Comparison of ENCODE assay signal across 22 cellular contexts in genomic region chr2:19809206-19809605, GRCh38.
"Had no signal": no experiment of that assay in that cellular context is flagged by ENCODE, and none has a peak within 500 bp of the region (broad histone marks: within the 10 kb centered on the region; RNA-seq: fewer than 3 reads in every experiment).

No MANE protein-coding gene starts in this region.

- H3K4me1 ChIP-seq: neural progenitor cell, parathyroid adenoma, prostate gland, spleen, transverse colon had no signal

- H3K27ac Mint-ChIP-seq: effector memory CD8-positive, alpha-beta T cell; naive thymus-derived CD4-positive, alpha-beta T cell; neural progenitor cell; stimulated activated memory B cell treated with anti-CD40 and anti-IgM and Interleukin-4, amounts not matched to agents 10 μg/mL and 1 μg/mL and 100 μg/mL, for 72 hours had no signal

- ATAC-seq: effector memory CD8-positive, alpha-beta T cell; left ventricle myocardium superior; naive thymus-derived CD4-positive, alpha-beta T cell; right cardiac atrium; stimulated activated memory B cell treated with anti-CD40 and anti-IgM and Interleukin-4, amounts not matched to agents 10 μg/mL and 1 μg/mL and 100 μg/mL, for 72 hours; stimulated activated naive CD8-positive, alpha-beta T cell treated with anti-CD3 and anti-CD28 coated beads, Interleukin-15, Interleukin-2, amounts not matched to agents 100 U/mL and 50 U/mL, for 24 hours had no signal

- H3K4me3 ChIP-seq: coronary artery, neural progenitor cell, prostate gland, skin epidermis, spleen, testis, transverse colon, vagina had no signal

- H3K27me3 ChIP-seq: neural progenitor cell, spleen, testis, transverse colon, vagina had no signal

- H3K9me3 Mint-ChIP-seq: nephron; neural progenitor cell; stimulated activated memory B cell treated with anti-CD40 and anti-IgM and Interleukin-4, amounts not matched to agents 10 μg/mL and 1 μg/mL and 100 μg/mL, for 72 hours had no signal

- H3K4me1 Mint-ChIP-seq: neural progenitor cell had no signal

- H3K36me3 ChIP-seq: neural progenitor cell, prostate gland, spleen, transverse colon, vagina had no signal

- H3K36me3 Mint-ChIP-seq: naive thymus-derived CD4-positive, alpha-beta T cell; neural progenitor cell; stimulated activated memory B cell treated with anti-CD40 and anti-IgM and Interleukin-4, amounts not matched to agents 10 μg/mL and 1 μg/mL and 100 μg/mL, for 72 hours had no signal

- H3K27ac ChIP-seq: neural progenitor cell, parathyroid adenoma, prostate gland, skin epidermis, spleen, testis, transverse colon, vagina had no signal

- DNase-seq: dermis blood vessel endothelial cell; effector memory CD8-positive, alpha-beta T cell; erythroblast; left ventricle myocardium superior; mesendoderm; midbrain; naive thymus-derived CD4-positive, alpha-beta T cell; right cardiac atrium; spleen; stimulated activated CD4-positive, alpha-beta T cell treated with anti-CD3 and anti-CD28 coated beads, Interleukin-4, amount 100 ng/mL, for 4 hours; stimulated activated naive CD8-positive, alpha-beta T cell treated with anti-CD3 and anti-CD28 coated beads, Interleukin-15, Interleukin-2, amounts not matched to agents 100 U/mL and 50 U/mL, for 24 hours; substantia nigra; testis; transverse colon had no signal

- H3K4me3 Mint-ChIP-seq: effector memory CD8-positive, alpha-beta T cell; naive thymus-derived CD4-positive, alpha-beta T cell; nephron; neural progenitor cell; stimulated activated memory B cell treated with anti-CD40 and anti-IgM and Interleukin-4, amounts not matched to agents 10 μg/mL and 1 μg/mL and 100 μg/mL, for 72 hours had no signal

- H3K9me3 ChIP-seq: prostate gland, spleen, testis, transverse colon, vagina had no signal
